1 cellular context compared by ENCODE assay signal in genomic region chr22:47337161-47337621, GRCh38.
TF ChIP-seq lines count a peak whose summit lies in the region.

No MANE protein-coding gene starts in this region.

TF ChIP-seq in GM23338, 12 proteins besides CTCF, POLR2A, EP300 and RAD21 (continued from another document):
- TF ChIP-seq ZNF462 (CRISPR knock-in tag; IDR thresholded peaks at IDR 0.05) (no peak), JUNB (IDR thresholded peaks at IDR 0.05; ENCODE audit: unreplicated experiment) (no peak)
